Comparison of ENCODE assay signal across 17 cellular contexts in genomic region chr10:127392351-127393235, GRCh38.
DNase-seq lines count a peak whose midpoint lies in the region; ATAC-seq, FAIRE-seq and TF ChIP-seq lines count a peak whose summit lies in the region.
"Had no signal": no experiment of that assay in that cellular context is flagged by ENCODE, and none has a peak within 500 bp of the region (broad histone marks: within the 10 kb centered on the region; RNA-seq: fewer than 3 reads in every experiment).

No MANE protein-coding gene starts in this region.

- H3K79me2 ChIP-seq in HepG2 (ENCODE audit: insufficient read depth, low read length): no peaks in the 10 kb centered on the region

- H3K9ac ChIP-seq in HepG2 (ENCODE audit: insufficient read depth, low read depth, low read length): no peak overlapping the region

- TF ChIP-seq EP300 in HepG2 (IDR thresholded peaks at IDR 0.05; ENCODE audit: low read depth in 2 of 2, low read length in 2 of 2) (no peak), HepG2 (CRISPR knock-in tag; IDR thresholded peaks at IDR 0.05; ENCODE audit: borderline replicate concordance) (no peak)

- no peaks in the 10 kb centered on the region for H3K27me3 ChIP-seq in HepG2 (ENCODE audit: control insufficient read depth in 1 of 2, insufficient read depth in 2 of 2, low read length in 2 of 2)
- H3K27me3 ChIP-seq in aorta (ENCODE audit: control insufficient read depth in 1 of 2, insufficient read depth in 2 of 2, low read length in 1 of 2): no peaks in the 10 kb centered on the region
- H3K27me3 ChIP-seq: BE2C had no signal

- peak; percentile 48; the same call in 2 of the 3 replicates for ATAC-seq in HepG2
- peak; percentile 87 for ATAC-seq in sciatic nerve
- peak; percentile 81 for ATAC-seq in aorta (ENCODE audit: low FRiP score)

- POLR2A ChIA-PET in HepG2 (lab: Yijun Ruan, JAX): no interaction called here

- H3K9me3 ChIP-seq in HepG2 (ENCODE audit: low read length) (no peaks in the 10 kb centered on the region), aorta (ENCODE audit: control insufficient read depth, low read length) (no peaks in the 10 kb centered on the region)
- H3K9me3 ChIP-seq: BE2C, HAP-1 had no signal

- H2AFZ ChIP-seq in HepG2 (ENCODE audit: low read length): no peak overlapping the region

- intact Hi-C loops in HepG2 (cut with micrococcal nuclease; ENCODE audit: unreplicated experiment): no loop called here
- intact Hi-C loops in sciatic nerve (cut with DNase I): no loop called here
- intact Hi-C loops in aorta (cut with DNase I): no loop called here

- no peak for FAIRE-seq in HepG2 (lab: Jason Lieb, UNC)
- FAIRE-seq: G401.6 had no signal

- no peak for TF ChIP-seq POLR2A in HepG2 (IDR thresholded peaks at IDR 0.05; ENCODE audit: insufficient read depth in 1 of 2, low read depth in 2 of 2, low read length in 2 of 2)

- H4K20me1 ChIP-seq in HepG2 (ENCODE audit: insufficient read depth, low read length): no peaks in the 10 kb centered on the region

- DNase-seq in choroid plexus epithelial cell (ENCODE audit: low read depth) (peak; percentile 15), HepG2 (ENCODE audit: low spot score) (no peak), sciatic nerve (ENCODE audit: low spot score) (no peak), aorta (peak in 1 of 2 donors; percentile 63), SIG-M5 (lab: John Stamatoyannopoulos, UW) (no peak), GM13977 (ENCODE audit: low spot score) (no peak), DMS153 (lab: John Stamatoyannopoulos, UW) (no peak)
- DNase-seq: BE2C; Calu3; CD4-positive, alpha-beta T cell; DMS79 treated with DMSO at 0.1 percent for 48 hours; NCI-H187; NCI-H345; NCI-H526 treated with DMSO at 0.1 percent for 48 hours; RPMI8226 had no signal

- no TSS peak for BruUV-seq in HepG2 (replicated peaks; lab: Mats Ljungman, UMichigan)

- H3K4me1 ChIP-seq in HepG2 (ENCODE audit: insufficient read depth, low read length) (no peaks in the 10 kb centered on the region), aorta (ENCODE audit: control insufficient read depth in 1 of 2, insufficient read depth in 2 of 2, low read length in 2 of 2) (peaks cover 0 to 2% of the 10 kb centered on the region in 2 donors)
- H3K4me1 ChIP-seq: BE2C, HAP-1 had no signal

- no peak overlapping the region for H3K4me2 ChIP-seq in HepG2 (ENCODE audit: low read depth, low read length)

- in situ Hi-C loops in HepG2 (cut with HindIII; ENCODE audit: extremely low pct_ligation_motif_present, low pct_unique_long_range_greater_than_20kb): no loop called here
- in situ Hi-C loops in GM13977 (cut with MboI; ENCODE audit: low pct_unique_long_range_greater_than_20kb, low sequenced_read_pairs, unreplicated experiment): no loop called here

- CTCF ChIA-PET in HepG2 (lab: Yijun Ruan, JAX; ENCODE audit: low intra/inter-chr PET ratio, low total read pairs): no interaction called here

- peaks cover 0 to 9% of the 10 kb centered on the region in 2 experiments; a peak in 1 of 5 replicates for H3K36me3 ChIP-seq in HepG2 (replicated peaks in 1 of 2; ENCODE audit: control insufficient read depth in 1 of 2, insufficient read depth in 2 of 2, low read length in 2 of 2)
- no peaks in the 10 kb centered on the region for H3K36me3 ChIP-seq in aorta (ENCODE audit: control insufficient read depth in 1 of 2, insufficient read depth in 2 of 2, low read length in 1 of 2)
- H3K36me3 ChIP-seq: BE2C, HAP-1 had no signal

- H3K27ac ChIP-seq in HepG2 (ENCODE audit: extremely low read length, insufficient read depth, low read length) (no peak overlapping the region), aorta (ENCODE audit: low read depth in 1 of 2, low read length in 2 of 2) (peak overlapping the region; percentile 10 to 92)

- TF ChIP-seq CTCF in choroid plexus epithelial cell (conservative IDR thresholded peaks at IDR 0.05; ENCODE audit: low read depth, low read length) (no peak), HepG2 (CRISPR knock-in tag; IDR thresholded peaks at IDR 0.05) (no peak), GM13977 (IDR thresholded peaks at IDR 0.05; ENCODE audit: extremely low read depth, insufficient read depth, missing control alignments) (no peak)

- 85% methylated on average over 17 of the region's 23 CpGs for WGBS in HepG2 (ENCODE audit: low lambda C conversion rate)
- WGBS in aorta, 2 donors: 7 to 9% methylated on average over 23 of the region's 23 CpGs

- H3K4me3 ChIP-seq in choroid plexus epithelial cell (ENCODE audit: low read depth, low read length) (no peak overlapping the region), HepG2 (replicated peaks in 1 of 3; ENCODE audit: insufficient read depth in 1 of 3, low read depth in 2 of 3, low read length in 3 of 3) (no peak overlapping the region), aorta (ENCODE audit: low read length in 2 of 2) (no peak overlapping the region)
- H3K4me3 ChIP-seq: HAP-1 had no signal

- no peak for TF ChIP-seq RAD21 in HepG2 (CRISPR knock-in tag; IDR thresholded peaks at IDR 0.05)

TF ChIP-seq in HepG2, 621 proteins besides CTCF, POLR2A, EP300 and RAD21:
- TF ChIP-seq ZNF276 (CRISPR knock-in tag; IDR thresholded peaks at IDR 0.05; ENCODE audit: low read depth): no peak
- TF ChIP-seq GZF1 (CRISPR knock-in tag; IDR thresholded peaks at IDR 0.05): no peak
- peak; percentile 33 for TF ChIP-seq HNF4A (CRISPR knock-in tag; IDR thresholded peaks at IDR 0.05)
- no peak for TF ChIP-seq NFAT5 (CRISPR knock-in tag; IDR thresholded peaks at IDR 0.05)
- 0 out of 2 replicates have a peak, but pooled peaks have one; percentile 43 for TF ChIP-seq ZNF317 (CRISPR knock-in tag; IDR thresholded peaks at IDR 0.05)
